Comparison of ENCODE assay signal across 8 cellular contexts in the genomic region with DNA sequence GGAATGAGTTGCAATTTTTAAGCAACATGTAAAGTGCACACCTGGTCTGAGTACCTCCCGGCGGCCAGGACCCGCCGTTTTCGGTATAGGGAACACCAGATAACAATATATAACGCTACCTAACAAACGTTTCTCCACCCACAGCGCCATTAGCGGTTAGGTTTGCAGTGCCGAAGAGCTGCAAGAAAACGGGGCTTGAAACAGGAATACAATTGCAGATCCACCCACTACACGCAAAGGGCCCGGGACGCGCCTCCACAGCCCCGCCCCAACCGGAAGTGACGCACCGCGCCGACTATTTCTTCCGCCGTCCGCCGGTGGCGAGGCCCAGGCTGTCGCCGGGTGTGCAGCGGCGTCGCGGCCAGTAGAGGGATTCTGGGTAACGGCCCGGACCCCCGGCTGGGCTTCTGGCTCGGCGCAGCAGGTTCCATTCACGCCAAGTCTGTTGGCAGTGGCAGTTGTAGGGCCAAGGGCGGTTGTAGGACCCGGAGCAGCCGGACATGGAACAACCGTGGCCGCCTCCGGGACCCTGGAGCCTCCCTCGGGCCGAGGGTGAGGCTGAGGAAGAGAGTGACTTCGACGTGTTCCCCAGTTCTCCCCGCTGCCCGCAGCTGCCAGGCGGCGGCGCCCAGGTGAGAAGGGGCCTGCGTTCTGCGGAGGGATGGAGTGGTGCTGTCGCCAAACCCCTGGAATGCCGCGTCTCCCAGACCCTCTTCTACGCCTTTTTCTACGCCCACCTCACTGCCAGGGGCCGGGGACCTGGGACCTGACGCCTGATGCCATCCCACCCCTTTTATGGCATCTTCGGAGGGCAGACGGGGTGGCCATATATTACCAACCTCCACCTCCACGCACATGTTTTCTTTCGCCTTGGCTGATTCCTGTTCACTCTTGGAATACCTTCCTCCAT. TPM values are rescaled to one million over a fixed set of nuclear protein-coding genes. Genes with fewer than 3 reads are reported as not detected.
DNase-seq lines count a peak whose midpoint lies in the region; ATAC-seq and TF ChIP-seq lines count a peak whose summit lies in the region.

TSS of gene CDC37L1 (plus strand) at position 302 of the 910 bp plus-strand sequence. CDS start at position 501, 199 bp downstream.

- peak within 1 kb of the TSS; percentile 95 for H3K4me2 ChIP-seq in GM23248 (ENCODE audit: unreplicated experiment)

- peaks cover 49% of the 10 kb centered on the region for H3K79me2 ChIP-seq in GM23248 (ENCODE audit: insufficient read depth)

- peaks cover 28% of the 10 kb centered on the region for H3K4me1 ChIP-seq in GM23248 (ENCODE audit: insufficient read depth)

- peaks cover 37% of the 10 kb centered on the region for H3F3A ChIP-seq in GM23248 (ENCODE audit: insufficient read depth)

- TF ChIP-seq CTCF in natural killer cell (IDR thresholded peaks at IDR 0.05): peak; percentile 67

- H3K36me3 Mint-ChIP-seq in natural killer cell: no peaks in the 10 kb centered on the region

- ATAC-seq in natural killer cell: peak; percentile 93 to 99 (median 97)

- H3K27ac ChIP-seq in GM23248: peak within 1 kb of the TSS; percentile 91

- peak within 1 kb of the TSS; percentile 80 for H3K4me3 ChIP-seq in GM23248

- no peaks in the 10 kb centered on the region for H3K9me3 ChIP-seq in GM23248 (ENCODE audit: low read depth)

- no peaks in the 10 kb centered on the region for H3K9me3 Mint-ChIP-seq in natural killer cell

- no peaks in the 10 kb centered on the region for H3K36me3 ChIP-seq in GM23248 (ENCODE audit: low read depth)

- intact Hi-C loops in natural killer cell (cut with micrococcal nuclease): loop anchor here (1.0 to 10.0 kb wide), 4 partner anchors 17 to 1155 kb away; partner anchors contain the start of genes AK3, PLPP6, RCL1 and RFX3

- DNase-seq in EH (ENCODE audit: low read depth): peak; percentile 95
- DNase-seq in GM23248: peak; percentile 98
- DNase-seq in LHCN-M2 (ENCODE audit: low read depth): peak; percentile 93
- peak; percentile 92 for DNase-seq in RPMI7951 (ENCODE audit: low read depth)
- peak; percentile 98 to 100 for DNase-seq in activated T-helper 1 cell treated with anti-CD3 and anti-CD28 coated beads, Interleukin-2, amount 50 U/mL, for 16 hours (ENCODE audit: low read depth in 1 of 2, low spot score in 1 of 2)
- DNase-seq in fibroblast of peridontal ligament (ENCODE audit: extremely low read depth): peak; percentile 94
- peak; percentile 100 for DNase-seq in natural killer cell
- DNase-seq in stimulated activated naive CD4-positive, alpha-beta T cell treated with Interleukin-2 at 50 U/mL for 16 hours (lab: John Stamatoyannopoulos, UW): peak; percentile 97

- H2AFZ ChIP-seq in GM23248: peak within 1 kb of the TSS; percentile 85

- WGBS in GM23248 (ENCODE audit: low coverage in 1 of 2, low lambda C conversion rate in 2 of 2, missing lambda C conversion rate in 2 of 2), 2 experiments: 1% methylated on average over 65 to 66 of the region's 66 CpGs

- no peak within 1 kb of the TSS for H3K4me3 Mint-ChIP-seq in natural killer cell

- peak within 1 kb of the TSS; percentile 93 for H3K9ac ChIP-seq in GM23248

- H3K9me2 ChIP-seq in GM23248 (ENCODE audit: insufficient read depth): no peaks in the 10 kb centered on the region

- in situ Hi-C loops in GM23248 (cut with MboI): no loop called here

- H3K27ac Mint-ChIP-seq in natural killer cell: no peak within 1 kb of the TSS

- peaks cover 0 to 5% of the 10 kb centered on the region in 2 donors for H3K27me3 Mint-ChIP-seq in natural killer cell (ENCODE audit: low read depth in 2 of 2)

- no peaks in the 10 kb centered on the region for H4K20me1 ChIP-seq in GM23248 (ENCODE audit: insufficient read depth)

- peaks cover 11% of the 10 kb centered on the region in 2 donors for H3K4me1 Mint-ChIP-seq in natural killer cell

- H3K27me3 ChIP-seq in GM23248 (replicated peaks; ENCODE audit: insufficient read depth): no peaks in the 10 kb centered on the region

RNA-seq across cellular contexts. Expression of gene CDC37L1, which starts in this region (rescaled TPM):
- 26.2 and 32.2 TPM in 2 replicates for total RNA-seq in GM23248 (2014; rRNA removed; shearing (Covaris generic))
- polyA plus RNA-seq in GM23248 (2016; fragmentation: Nextera tagmentation; extraction: Ambion mirVana): 24.3 and 26.4 TPM in 2 replicates
- total RNA-seq in LHCN-M2 (2014; rRNA removed) (19.1 and 19.4 TPM in 2 replicates), natural killer cell (10 to 100 TPM; 11.6 to 20.1 (median 13.0) TPM)
- polyA plus RNA-seq in LHCN-M2 (2012): 6.2 TPM
- total RNA-seq in RPMI7951 (2014; rRNA removed; shearing (Covaris generic)): 11.8 and 15.0 TPM in 2 replicates

Comparison
In these comparisons a context has a peak if more than half of its experiments do, and no peak if none do; other contexts are left out.
1. Peak in every context shown above with its lines: DNase-seq, ATAC-seq, H3K4me3 ChIP-seq and H3K27ac ChIP-seq.